ENCODE assay signal across 30 cellular contexts in the genomic region with DNA sequence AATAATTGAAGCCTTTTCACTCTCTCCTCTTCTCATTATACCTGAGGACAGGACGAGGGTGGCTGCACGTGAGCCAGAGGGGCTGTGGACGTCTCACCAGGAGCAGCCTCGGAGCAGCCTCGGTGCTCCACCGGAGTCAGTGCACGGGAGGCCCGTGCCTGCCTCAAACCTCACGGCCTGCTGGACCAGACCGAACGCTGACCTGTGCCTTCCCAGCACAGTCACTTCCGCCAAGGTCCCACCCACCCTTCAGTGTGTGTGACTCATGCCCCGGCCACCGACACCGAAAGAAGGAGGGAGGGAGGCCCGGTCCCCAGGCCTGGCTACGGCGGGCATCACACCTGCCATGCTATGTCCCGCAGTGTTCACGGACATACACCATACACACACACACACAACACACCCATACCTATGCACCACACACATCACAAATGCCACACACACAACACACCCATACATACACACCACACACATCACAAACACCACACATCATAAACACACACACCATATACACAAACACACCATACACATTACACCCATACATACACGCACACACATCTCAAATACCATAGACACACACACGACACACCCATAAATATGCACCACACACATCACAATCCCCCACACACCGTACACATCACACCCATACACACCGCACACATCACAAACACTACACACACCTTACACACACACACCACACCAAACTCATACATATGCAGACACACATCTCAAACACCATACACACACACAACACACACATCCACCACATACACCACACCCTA.
DNase-seq lines count a peak whose midpoint lies in the region; ATAC-seq, FAIRE-seq and TF ChIP-seq lines count a peak whose summit lies in the region.
"Had no signal": no experiment of that assay in that cellular context is flagged by ENCODE, and none has a peak within 500 bp of the region (broad histone marks: within the 10 kb centered on the region; RNA-seq: fewer than 3 reads in every experiment).

No MANE protein-coding gene starts in this region.

- H3K27me3 Mint-ChIP-seq in stimulated activated naive CD8-positive, alpha-beta T cell treated with anti-CD3 and anti-CD28 coated beads, Interleukin-15, Interleukin-2, amounts not matched to agents 100 ng/mL and 50 ng/mL, for 24 hours = peaks cover 19% of the 10 kb centered on the region
- H3K27me3 Mint-ChIP-seq in stimulated activated naive CD8-positive, alpha-beta T cell treated with anti-CD3 and anti-CD28 coated beads, Interleukin-15, amount 100 ng/mL, for 72 hours = peaks cover 4% of the 10 kb centered on the region

- H3K4me1 ChIP-seq in HepG2 (ENCODE audit: insufficient read depth, low read length) (no peaks in the 10 kb centered on the region), mammary epithelial cell (ENCODE audit: insufficient read depth, low read length) (no peaks in the 10 kb centered on the region)
- H3K4me1 ChIP-seq: heart right ventricle, stomach, tibial artery had no signal

- no peak overlapping the region for H3K4me2 ChIP-seq in HepG2 (ENCODE audit: low read depth, low read length)
- H3K4me2 ChIP-seq in mammary epithelial cell (ENCODE audit: insufficient read depth, low read depth, low read length) = no peak overlapping the region

- dilution Hi-C loops in mammary epithelial cell (cut with HindIII; ENCODE audit: low sequenced_read_pairs) = no loop called here

- no peak overlapping the region for H3K27ac ChIP-seq in HepG2 (ENCODE audit: extremely low read length, insufficient read depth, low read length)
- no peak overlapping the region for H3K27ac ChIP-seq in mammary epithelial cell (ENCODE audit: insufficient read depth, low read depth, low read length)
- H3K27ac ChIP-seq: heart right ventricle, stomach, tibial artery had no signal

- H3K9me3 Mint-ChIP-seq in stimulated activated naive CD8-positive, alpha-beta T cell treated with anti-CD3 and anti-CD28 coated beads, Interleukin-15, Interleukin-2, amounts not matched to agents 100 ng/mL and 50 ng/mL, for 24 hours = no peaks in the 10 kb centered on the region
- no peaks in the 10 kb centered on the region for H3K9me3 Mint-ChIP-seq in stimulated activated naive CD8-positive, alpha-beta T cell treated with anti-CD3 and anti-CD28 coated beads, Interleukin-15, amount 100 ng/mL, for 72 hours
- H3K9me3 Mint-ChIP-seq: activated T-helper 2 cell treated with anti-CD3 and anti-CD28 coated beads, Interferon-gamma antibody, Interleukin-2, Interleukin-4, amounts not matched to agents 10 μg/mL and 5 μg/mL and 100 μg/mL, durations not matched to agents 14 hours and 24 hours and 36 hours; CD8-positive, alpha-beta memory T cell; naive thymus-derived CD8-positive, alpha-beta T cell; T-helper 2 cell treated with Interferon-gamma antibody and Interleukin-4, amounts not matched to agents 5 μg/mL and 100 μg/mL, for 36 hours had no signal

- ATAC-seq in stimulated activated naive CD8-positive, alpha-beta T cell treated with anti-CD3 and anti-CD28 coated beads, Interleukin-15, amount 100 ng/mL, for 72 hours = no peak
- ATAC-seq in HepG2 (peak; percentile 35), omental fat pad (ENCODE audit: low FRiP score) (no peak), GM18870 (IDR thresholded peaks at IDR 0.05; ENCODE audit: unreplicated experiment) (no peak)
- ATAC-seq: activated CD4-positive, alpha-beta T cell treated with anti-CD3 and anti-CD28 coated beads for 36 hours; activated CD8-positive, alpha-beta T cell treated with anti-CD3 and anti-CD28 coated beads, Interleukin-2, amount 10 ng/mL, durations not matched to agents 7 days and 5 days; esophagus mucosa; heart right ventricle; left cardiac atrium; naive thymus-derived CD8-positive, alpha-beta T cell had no signal

- H3K36me3 Mint-ChIP-seq in stimulated activated naive CD8-positive, alpha-beta T cell treated with anti-CD3 and anti-CD28 coated beads, Interleukin-15, Interleukin-2, amounts not matched to agents 100 ng/mL and 50 ng/mL, for 24 hours (ENCODE audit: low read depth) = no peaks in the 10 kb centered on the region
- H3K36me3 Mint-ChIP-seq: activated naive CD8-positive, alpha-beta T cell; CD8-positive, alpha-beta memory T cell; naive thymus-derived CD8-positive, alpha-beta T cell had no signal

- 61% methylated on average over 6 of the region's 24 CpGs for WGBS in HepG2 (ENCODE audit: low lambda C conversion rate)
- 66% methylated on average over 16 of the region's 24 CpGs for WGBS in mammary epithelial cell (ENCODE audit: low coverage, missing lambda C conversion rate)

- H3K9ac ChIP-seq in HepG2 (ENCODE audit: insufficient read depth, low read depth, low read length) (no peak overlapping the region), mammary epithelial cell (ENCODE audit: insufficient read depth, low read length) (no peak overlapping the region)

- in situ Hi-C loops in HepG2 (cut with HindIII; ENCODE audit: extremely low pct_ligation_motif_present, low pct_unique_long_range_greater_than_20kb) = no loop called here
- in situ Hi-C loops in mammary epithelial cell (cut with MboI; ENCODE audit: low sequenced_read_pairs in 2 of 2) = no loop called here

- POLR2A ChIA-PET in HepG2 (lab: Yijun Ruan, JAX) = no interaction called here

- intact Hi-C loops in HepG2 (cut with micrococcal nuclease; ENCODE audit: unreplicated experiment) (no loop called here), mammary epithelial cell (cut with micrococcal nuclease) (no loop called here)

- H3K79me2 ChIP-seq in HepG2 (ENCODE audit: insufficient read depth, low read length) (no peaks in the 10 kb centered on the region), mammary epithelial cell (ENCODE audit: insufficient read depth, low read length) (no peaks in the 10 kb centered on the region)

- H3K9me3 ChIP-seq in HepG2 (ENCODE audit: low read length) (no peaks in the 10 kb centered on the region), mammary epithelial cell (replicated peaks; ENCODE audit: insufficient read depth, low read length) (peaks cover 33% of the 10 kb centered on the region)
- H3K9me3 ChIP-seq: heart right ventricle, stomach, tibial artery had no signal

- BruUV-seq in HepG2 (replicated peaks; lab: Mats Ljungman, UMichigan) = no TSS peak
- BruUV-seq in mammary epithelial cell (replicated peaks; lab: Mats Ljungman, UMichigan) = no TSS peak

- no peak for TF ChIP-seq RAD21 in HepG2 (CRISPR knock-in tag; IDR thresholded peaks at IDR 0.05)

- H3K36me3 ChIP-seq in HepG2 (replicated peaks in 1 of 2; ENCODE audit: control insufficient read depth in 1 of 2, insufficient read depth in 2 of 2, low read length in 2 of 2) (no peaks in the 10 kb centered on the region), mammary epithelial cell (ENCODE audit: insufficient read depth, low read length) (no peaks in the 10 kb centered on the region)
- H3K36me3 ChIP-seq: heart right ventricle, stomach, tibial artery had no signal

- TF ChIP-seq EP300 in HepG2 (IDR thresholded peaks at IDR 0.05; ENCODE audit: low read depth in 2 of 2, low read length in 2 of 2) (no peak), HepG2 (CRISPR knock-in tag; IDR thresholded peaks at IDR 0.05; ENCODE audit: borderline replicate concordance) (no peak)

- H3K4me1 Mint-ChIP-seq in stimulated activated naive CD8-positive, alpha-beta T cell treated with anti-CD3 and anti-CD28 coated beads, Interleukin-15, Interleukin-2, amounts not matched to agents 100 ng/mL and 50 ng/mL, for 24 hours (ENCODE audit: low read depth) = no peaks in the 10 kb centered on the region
- H3K4me1 Mint-ChIP-seq in stimulated activated naive CD8-positive, alpha-beta T cell treated with anti-CD3 and anti-CD28 coated beads, Interleukin-15, amount 100 ng/mL, for 72 hours = no peaks in the 10 kb centered on the region
- H3K4me1 Mint-ChIP-seq: activated CD4-positive, alpha-beta T cell treated with anti-CD3 and anti-CD28 coated beads for 36 hours; B cell; CD8-positive, alpha-beta memory T cell; naive thymus-derived CD8-positive, alpha-beta T cell had no signal

- DNase-seq in stimulated activated naive CD8-positive, alpha-beta T cell treated with anti-CD3 and anti-CD28 coated beads, Interleukin-15, amount 100 ng/mL, for 72 hours = no peak
- peak; percentile 33 for DNase-seq in RPMI7951 (ENCODE audit: low read depth)
- no peak for DNase-seq in HepG2 (ENCODE audit: low spot score)
- peak; percentile 73 for DNase-seq in urothelium cell line (ENCODE audit: low spot score)
- DNase-seq in omental fat pad (ENCODE audit: low spot score) = no peak
- no peak for DNase-seq in mammary epithelial cell
- DNase-seq: activated CD4-positive, alpha-beta T cell treated with anti-CD3 and anti-CD28 coated beads for 36 hours; activated CD8-positive, alpha-beta T cell treated with anti-CD3 and anti-CD28 coated beads, Interleukin-2, amount 10 ng/mL, durations not matched to agents 7 days and 5 days; anterior cingulate cortex; CD8-positive, alpha-beta memory T cell; DMS79; foreskin fibroblast; heart right ventricle; KBM-7; left cardiac atrium; naive thymus-derived CD8-positive, alpha-beta T cell; NCI-H1417 treated with DMSO at 0.1 percent for 48 hours; NCI-H2081 treated with DMSO at 0.1 percent for 48 hours; NCI-H345; NCI-H774; stomach; tibial artery had no signal

- no peak overlapping the region for H3K4me3 ChIP-seq in HepG2 (replicated peaks in 1 of 3; ENCODE audit: insufficient read depth in 1 of 3, low read depth in 2 of 3, low read length in 3 of 3)
- no peak overlapping the region for H3K4me3 ChIP-seq in mammary epithelial cell (replicated peaks in 1 of 3; ENCODE audit: insufficient read depth in 1 of 3, low read depth in 2 of 3, low read length in 3 of 3)
- H3K4me3 ChIP-seq: heart right ventricle, stomach, tibial artery had no signal

- no peak for TF ChIP-seq POLR2A in HepG2 (IDR thresholded peaks at IDR 0.05; ENCODE audit: insufficient read depth in 1 of 2, low read depth in 2 of 2, low read length in 2 of 2)

- peaks cover 3 to 40% of the 10 kb centered on the region in 2 experiments for H3K27me3 ChIP-seq in HepG2 (ENCODE audit: control insufficient read depth in 1 of 2, insufficient read depth in 2 of 2, low read length in 2 of 2)
- no peaks in the 10 kb centered on the region for H3K27me3 ChIP-seq in mammary epithelial cell (ENCODE audit: insufficient read depth, low read length)
- H3K27me3 ChIP-seq: tibial artery had no signal

- CTCF ChIA-PET in HepG2 (lab: Yijun Ruan, JAX; ENCODE audit: low intra/inter-chr PET ratio, low total read pairs) = no interaction called here
- CTCF ChIA-PET in mammary epithelial cell (lab: Charles Lee; ENCODE audit: low non-redundant PET) = no interaction called here

- no peak for TF ChIP-seq CTCF in HepG2 (CRISPR knock-in tag; IDR thresholded peaks at IDR 0.05)
- no peak for TF ChIP-seq CTCF in omental fat pad (IDR thresholded peaks at IDR 0.05)
- TF ChIP-seq CTCF in mammary epithelial cell (conservative IDR thresholded peaks at IDR 0.05 in 1 of 2, IDR thresholded peaks at IDR 0.05 in 1 of 2; ENCODE audit: extremely low read depth in 1 of 2, insufficient read depth in 1 of 2, low read depth in 1 of 2, low read length in 2 of 2) = no peak

- no peak overlapping the region for H2AFZ ChIP-seq in HepG2 (ENCODE audit: low read length)
- H2AFZ ChIP-seq in mammary epithelial cell (ENCODE audit: low read depth, low read length) = no peak overlapping the region

- H3K27ac Mint-ChIP-seq in stimulated activated naive CD8-positive, alpha-beta T cell treated with anti-CD3 and anti-CD28 coated beads, Interleukin-15, Interleukin-2, amounts not matched to agents 100 ng/mL and 50 ng/mL, for 24 hours = peak overlapping the region; percentile 12
- H3K27ac Mint-ChIP-seq in stimulated activated naive CD8-positive, alpha-beta T cell treated with anti-CD3 and anti-CD28 coated beads, Interleukin-15, amount 100 ng/mL, for 72 hours = no peak overlapping the region
- H3K27ac Mint-ChIP-seq: activated CD4-positive, alpha-beta T cell treated with anti-CD3 and anti-CD28 coated beads for 36 hours; activated CD8-positive, alpha-beta T cell treated with anti-CD3 and anti-CD28 coated beads, Interleukin-2, amount 10 ng/mL, durations not matched to agents 7 days and 5 days; activated naive CD8-positive, alpha-beta T cell; activated T-helper 2 cell treated with anti-CD3 and anti-CD28 coated beads, Interferon-gamma antibody, Interleukin-2, Interleukin-4, amounts not matched to agents 10 μg/mL and 5 μg/mL and 100 μg/mL, durations not matched to agents 14 hours and 24 hours and 36 hours; B cell; naive thymus-derived CD8-positive, alpha-beta T cell; T-helper 2 cell treated with Interferon-gamma antibody and Interleukin-4, amounts not matched to agents 5 μg/mL and 100 μg/mL, for 36 hours had no signal

- FAIRE-seq in HepG2 (lab: Jason Lieb, UNC) = no peak
- peak; percentile 99 for FAIRE-seq in urothelium cell line (lab: Jason Lieb, UNC)
- FAIRE-seq: colon had no signal

- no peaks in the 10 kb centered on the region for H4K20me1 ChIP-seq in HepG2 (ENCODE audit: insufficient read depth, low read length)
- H4K20me1 ChIP-seq in mammary epithelial cell (ENCODE audit: insufficient read depth, low read length) = no peaks in the 10 kb centered on the region

- no peak overlapping the region for H3K4me3 Mint-ChIP-seq in stimulated activated naive CD8-positive, alpha-beta T cell treated with anti-CD3 and anti-CD28 coated beads, Interleukin-15, Interleukin-2, amounts not matched to agents 100 ng/mL and 50 ng/mL, for 24 hours
- no peak overlapping the region for H3K4me3 Mint-ChIP-seq in stimulated activated naive CD8-positive, alpha-beta T cell treated with anti-CD3 and anti-CD28 coated beads, Interleukin-15, amount 100 ng/mL, for 72 hours
- H3K4me3 Mint-ChIP-seq: activated CD4-positive, alpha-beta T cell treated with anti-CD3 and anti-CD28 coated beads for 36 hours; activated CD8-positive, alpha-beta T cell treated with anti-CD3 and anti-CD28 coated beads, Interleukin-2, amount 10 ng/mL, durations not matched to agents 7 days and 5 days; activated naive CD8-positive, alpha-beta T cell; B cell; CD8-positive, alpha-beta memory T cell; T-helper 2 cell treated with Interferon-gamma antibody and Interleukin-4, amounts not matched to agents 5 μg/mL and 100 μg/mL, for 36 hours had no signal

Comparison
In these comparisons a context has a peak if more than half of its experiments do, and no peak if none do; other contexts are left out.
1. DNase-seq: peak in RPMI7951 (single experiment) and urothelium cell line (single experiment); none in stimulated activated naive CD8-positive, alpha-beta T cell treated with anti-CD3 and anti-CD28 coated beads, Interleukin-15, amount 100 ng/mL, for 72 hours (0 of 2), HepG2 (single experiment), omental fat pad (single experiment) and mammary epithelial cell (single experiment).